ENCODE assay signal across 11 cellular contexts in the genomic region with DNA sequence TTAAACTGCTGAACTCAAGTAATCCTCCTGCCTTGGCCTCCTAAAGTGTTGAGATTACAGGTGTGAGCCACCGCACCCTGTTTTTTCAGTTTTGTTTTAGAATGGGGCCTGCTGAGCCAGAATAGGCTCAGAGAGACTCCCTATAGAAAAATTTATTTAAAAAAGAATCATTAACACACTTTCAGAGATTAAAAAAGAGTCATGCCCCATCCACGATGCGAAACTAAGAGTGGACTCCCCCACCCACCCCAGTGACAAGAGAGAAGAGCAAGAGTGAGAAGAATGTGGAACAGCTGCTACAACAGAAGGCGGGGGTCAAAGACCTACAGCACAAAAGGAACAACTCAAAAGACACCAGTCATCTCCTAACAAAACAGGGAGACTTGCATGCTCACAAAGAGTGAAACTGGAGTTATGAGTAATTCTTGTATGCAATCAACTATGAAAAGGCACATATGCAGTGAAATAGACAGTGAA. TPM values are rescaled to one million over a fixed set of nuclear protein-coding genes. Genes with fewer than 3 reads are reported as not detected.
A peak's percentile ranks its signal among the peaks of the same experiment; 100 is the strongest.
DNase-seq lines count a peak whose midpoint lies in the region; ATAC-seq and TF ChIP-seq lines count a peak whose summit lies in the region.
"Had no signal": no experiment of that assay in that cellular context is flagged by ENCODE, and none has a peak within 500 bp of the region (broad histone marks: within the 10 kb centered on the region; RNA-seq: fewer than 3 reads in every experiment).

No MANE protein-coding gene starts in this region.

- H3K36me3 Mint-ChIP-seq in activated CD4-positive, alpha-beta memory T cell treated with anti-CD3 and anti-CD28 coated beads, Interleukin-2, amount 10 ng/mL, durations not matched to agents 7 days and 5 days (ENCODE audit: low read depth): no peaks in the 10 kb centered on the region
- H3K36me3 Mint-ChIP-seq: activated naive CD4-positive, alpha-beta T cell treated with anti-CD3 and anti-CD28 coated beads, Interleukin-2, amount 50 U/mL, for 24 hours had no signal

- CTCF ChIA-PET in activated CD4-positive, alpha-beta memory T cell treated with anti-CD3 and anti-CD28 coated beads, Interleukin-2, amount 10 ng/mL, durations not matched to agents 7 days and 5 days (lab: Charles Lee): interaction anchor here (1.1 kb wide), 1 partner anchor 13 kb away, joined by 5 read pairs; no protein-coding TSS in a partner anchor

- no peak overlapping the region for H3K4me3 Mint-ChIP-seq in activated CD4-positive, alpha-beta memory T cell treated with anti-CD3 and anti-CD28 coated beads, Interleukin-2, amount 10 ng/mL, durations not matched to agents 7 days and 5 days
- H3K4me3 Mint-ChIP-seq: activated naive CD4-positive, alpha-beta T cell treated with anti-CD3 and anti-CD28 coated beads, Interleukin-2, amount 50 U/mL, for 24 hours had no signal

- H3K36me3 ChIP-seq in transverse colon: no peaks in the 10 kb centered on the region
- H3K36me3 ChIP-seq: Peyer's patch had no signal

- ATAC-seq in GM19043 (IDR thresholded peaks at IDR 0.05; ENCODE audit: low read depth, unreplicated experiment) (peak; percentile 96), HG02885 (IDR thresholded peaks at IDR 0.05; ENCODE audit: poor library complexity, unreplicated experiment) (peak; percentile 97)

- H3K4me3 ChIP-seq in transverse colon: no peak overlapping the region
- H3K4me3 ChIP-seq: Peyer's patch had no signal

- POLR2A ChIA-PET in activated CD4-positive, alpha-beta memory T cell treated with anti-CD3 and anti-CD28 coated beads, Interleukin-2, amount 10 ng/mL, durations not matched to agents 7 days and 5 days (lab: Charles Lee): interaction anchor here (1.0 kb wide), 1 partner anchor 84 kb away, joined by 3 read pairs; no protein-coding TSS in a partner anchor

- TF ChIP-seq CTCF in GM10266 (IDR thresholded peaks at IDR 0.05; ENCODE audit: control insufficient read depth, insufficient read depth, low read depth, missing control alignments): no peak
- no peak for TF ChIP-seq CTCF in transverse colon (IDR thresholded peaks at IDR 0.05)

- no peak for TF ChIP-seq POLR2A in transverse colon (IDR thresholded peaks at IDR 0.05)

- intact Hi-C loops in transverse colon (cut with DNase I; ENCODE audit: low total_unique reads): no loop called here

- H3K4me1 Mint-ChIP-seq in activated CD4-positive, alpha-beta memory T cell treated with anti-CD3 and anti-CD28 coated beads, Interleukin-2, amount 10 ng/mL, durations not matched to agents 7 days and 5 days: peaks cover 15% of the 10 kb centered on the region
- H3K4me1 Mint-ChIP-seq: activated naive CD4-positive, alpha-beta T cell treated with anti-CD3 and anti-CD28 coated beads, Interleukin-2, amount 50 U/mL, for 24 hours had no signal

- H3K4me1 ChIP-seq in transverse colon: no peaks in the 10 kb centered on the region
- H3K4me1 ChIP-seq: Peyer's patch had no signal

- H3K27me3 ChIP-seq in transverse colon: no peaks in the 10 kb centered on the region
- H3K27me3 ChIP-seq: Peyer's patch had no signal

- H3K9me3 ChIP-seq in transverse colon: no peaks in the 10 kb centered on the region
- H3K9me3 ChIP-seq: Peyer's patch had no signal

- H3K27ac Mint-ChIP-seq in activated CD4-positive, alpha-beta memory T cell treated with anti-CD3 and anti-CD28 coated beads, Interleukin-2, amount 10 ng/mL, durations not matched to agents 7 days and 5 days: peak overlapping the region; percentile 76
- H3K27ac Mint-ChIP-seq: activated naive CD4-positive, alpha-beta T cell treated with anti-CD3 and anti-CD28 coated beads, Interleukin-2, amount 50 U/mL, for 24 hours had no signal

- no peak overlapping the region for H3K27ac ChIP-seq in transverse colon
- H3K27ac ChIP-seq: Peyer's patch had no signal

- no peak for TF ChIP-seq EP300 in transverse colon (IDR thresholded peaks at IDR 0.05; ENCODE audit: low read depth)

- peak; percentile 87 for DNase-seq in GM10266 (ENCODE audit: extremely low spot score)
- peak; percentile 22 for DNase-seq in activated CD4-positive, alpha-beta memory T cell treated with anti-CD3 and anti-CD28 coated beads, Interleukin-2, amount 10 ng/mL, durations not matched to agents 7 days and 5 days
- no peak for DNase-seq in islet precursor cell
- DNase-seq in DMS153 treated with DMSO at 0.1 percent for 48 hours (lab: John Stamatoyannopoulos, UW; ENCODE audit: unreplicated experiment): no peak
- no peak for DNase-seq in transverse colon
- DNase-seq in cerebellum (ENCODE audit: low spot score): no peak
- DNase-seq: midbrain, Peyer's patch had no signal

- no peaks in the 10 kb centered on the region for H3K27me3 Mint-ChIP-seq in activated CD4-positive, alpha-beta memory T cell treated with anti-CD3 and anti-CD28 coated beads, Interleukin-2, amount 10 ng/mL, durations not matched to agents 7 days and 5 days
- H3K27me3 Mint-ChIP-seq: activated naive CD4-positive, alpha-beta T cell treated with anti-CD3 and anti-CD28 coated beads, Interleukin-2, amount 50 U/mL, for 24 hours had no signal

- in situ Hi-C loops in transverse colon (cut with MboI; ENCODE audit: low pct_ligation_motif_present in 1 of 4, low pct_unique_long_range_greater_than_20kb in 1 of 4, low sequenced_read_pairs in 3 of 4): loop anchor here in 1 of 4 donors (25.0 kb wide), 1 partner anchor 139 kb away; no protein-coding TSS in a partner anchor

- 59 to 82% methylated on average over 2 to 4 of the region's 4 CpGs for WGBS in transverse colon (ENCODE audit: low coverage in 1 of 2), 2 donors

- no peaks in the 10 kb centered on the region for H3K9me3 Mint-ChIP-seq in activated CD4-positive, alpha-beta memory T cell treated with anti-CD3 and anti-CD28 coated beads, Interleukin-2, amount 10 ng/mL, durations not matched to agents 7 days and 5 days
- H3K9me3 Mint-ChIP-seq: activated naive CD4-positive, alpha-beta T cell treated with anti-CD3 and anti-CD28 coated beads, Interleukin-2, amount 50 U/mL, for 24 hours had no signal

RNA-seq across cellular contexts. Expression of gene GLDC, which starts 47.2 kb away (rescaled TPM):
- total RNA-seq in activated CD4-positive, alpha-beta memory T cell treated with anti-CD3 and anti-CD28 coated beads, Interleukin-2, amount 10 ng/mL, durations not matched to agents 7 days and 5 days: 1 to 10 TPM; 4.2 to 4.3 TPM
- 10 to 100 TPM in 1 of 4 donors, 1 to 10 TPM in 1, under 1 TPM in 1, not detected in 1; 0.41 to 70.7 (median 2.4) TPM for total RNA-seq in transverse colon
- total RNA-seq in cerebellum: 30.3 TPM

Comparison
In these comparisons a context has a peak if more than half of its experiments do, and no peak if none do; other contexts are left out.
1. DNase-seq: peak in GM10266 (single experiment) and activated CD4-positive, alpha-beta memory T cell treated with anti-CD3 and anti-CD28 coated beads, Interleukin-2, amount 10 ng/mL, durations not matched to agents 7 days and 5 days (single experiment); none in islet precursor cell (single experiment), DMS153 treated with DMSO at 0.1 percent for 48 hours (single experiment), transverse colon (single experiment) and cerebellum (single experiment).